In genomic region chr5:56070795-56071539, GRCh38 we compare ENCODE assay signal across 7 cellular contexts.
A peak's percentile ranks its signal among the peaks of the same experiment; 100 is the strongest.
DNase-seq lines count a peak whose midpoint lies in the region; ATAC-seq and TF ChIP-seq lines count a peak whose summit lies in the region.

No MANE protein-coding gene starts in this region.

- H2AFZ ChIP-seq in HCT116 (ENCODE audit: low read depth, low read length, poor library complexity, severe bottlenecking): peak overlapping the region; percentile 93

- POLR2A ChIA-PET in HCT116 (lab: Charles Lee) (interaction anchor here (1.3 kb wide), 1 partner anchor 13 kb away, joined by 4 read pairs; no protein-coding TSS in a partner anchor), T-cell (lab: Charles Lee) (interaction anchor here in 1 of 2 donors (0.7 to 0.8 kb wide), 2 partner anchors 12 to 88 kb away, joined by 3 to 5 read pairs; no protein-coding TSS in a partner anchor)

- CTCF ChIA-PET in HCT116 (lab: Charles Lee) (interaction anchor here (1.7 to 2.8 kb wide), 2 partner anchors 130 to 135 kb away, joined by 5 to 22 read pairs; no protein-coding TSS in a partner anchor), T-cell (lab: Charles Lee) (interaction anchor here (0.5 to 0.6 kb wide), 2 partner anchors 49 to 257 kb away, joined by 5 read pairs; no protein-coding TSS in a partner anchor)

- no peak overlapping the region for H3K4me2 ChIP-seq in HCT116 (ENCODE audit: low read length)

- H3K9me3 Mint-ChIP-seq in T-cell: no peaks in the 10 kb centered on the region
- no peaks in the 10 kb centered on the region for H3K9me3 Mint-ChIP-seq in stimulated activated memory B cell treated with anti-CD40 and anti-IgM and Interleukin-4, amounts not matched to agents 10 μg/mL and 1 μg/mL and 100 μg/mL, for 72 hours

- H3K9ac ChIP-seq in HCT116 (ENCODE audit: low read length): no peak overlapping the region

- peaks cover 75 to 87% (median 79%) of the 10 kb centered on the region in 3 donors for H3K4me1 Mint-ChIP-seq in T-cell
- H3K4me1 Mint-ChIP-seq in stimulated activated memory B cell treated with anti-CD40 and anti-IgM and Interleukin-4, amounts not matched to agents 10 μg/mL and 1 μg/mL and 100 μg/mL, for 72 hours: peaks cover 18% of the 10 kb centered on the region

- ATAC-seq in HCT116 (no peak), T-cell (replicated peaks in 1 of 4) (peak; percentile 87 to 91 (median 90)), heart left ventricle (peak in 2 of 4 donors; percentile 15 to 57), HG03457 (IDR thresholded peaks at IDR 0.05; ENCODE audit: unreplicated experiment) (no peak)
- ATAC-seq in stimulated activated memory B cell treated with anti-CD40 and anti-IgM and Interleukin-4, amounts not matched to agents 10 μg/mL and 1 μg/mL and 100 μg/mL, for 72 hours: peak; percentile 68

- no peaks in the 10 kb centered on the region for H3K79me2 ChIP-seq in HCT116 (ENCODE audit: insufficient read depth, low read length)

- H3K36me3 ChIP-seq in HCT116 (ENCODE audit: control insufficient read depth in 1 of 2, insufficient read depth in 2 of 2, low read length in 2 of 2) (no peaks in the 10 kb centered on the region), heart left ventricle (no peaks in the 10 kb centered on the region)

- H3K4me3 ChIP-seq in HCT116 (replicated peaks in 1 of 2; ENCODE audit: low read depth in 1 of 2, low read length in 2 of 2): no peak overlapping the region
- peak overlapping the region in 2 of 12 donors; percentile 5 to 18 for H3K4me3 ChIP-seq in heart left ventricle

- TF ChIP-seq CTCF in HCT116 (IDR thresholded peaks at IDR 0.05 in 2 of 3, conservative IDR thresholded peaks at IDR 0.05 in 1 of 3; ENCODE audit: borderline replicate concordance in 1 of 3, insufficient read depth in 1 of 3, low read depth in 2 of 3, low read length in 2 of 3): no peak
- no peak for TF ChIP-seq CTCF in heart left ventricle (IDR thresholded peaks at IDR 0.05)

- no peaks in the 10 kb centered on the region for H3K36me3 Mint-ChIP-seq in T-cell
- H3K36me3 Mint-ChIP-seq in stimulated activated memory B cell treated with anti-CD40 and anti-IgM and Interleukin-4, amounts not matched to agents 10 μg/mL and 1 μg/mL and 100 μg/mL, for 72 hours: no peaks in the 10 kb centered on the region

- H3K4me1 ChIP-seq in HCT116 (ENCODE audit: control insufficient read depth in 1 of 2, insufficient read depth in 2 of 2, low read length in 2 of 2) (no peaks in the 10 kb centered on the region), heart left ventricle (peaks cover 0 to 52% (median 26%) of the 10 kb centered on the region in 12 donors)

- no peaks in the 10 kb centered on the region for H3K9me2 ChIP-seq in HCT116 (ENCODE audit: insufficient read depth)

- no peak for TF ChIP-seq POLR2A in HCT116 (IDR thresholded peaks at IDR 0.05; ENCODE audit: borderline replicate concordance, extremely low read depth, insufficient read depth, insufficient read length)
- no peak for TF ChIP-seq POLR2A in heart left ventricle (IDR thresholded peaks at IDR 0.05)

- WGBS in heart left ventricle, 4 donors: 28 to 42% (median 33%) methylated on average over 3 of the region's 3 CpGs

- H3K9me3 ChIP-seq in HCT116 (ENCODE audit: control insufficient read depth in 1 of 2, insufficient read depth in 1 of 2, low read depth in 1 of 2, low read length in 2 of 2) (no peaks in the 10 kb centered on the region), heart left ventricle (peaks cover 0 to 8% (median 0%) of the 10 kb centered on the region in 12 donors)

- H3K27ac Mint-ChIP-seq in T-cell: peak overlapping the region; percentile 98
- peak overlapping the region; percentile 6 for H3K27ac Mint-ChIP-seq in stimulated activated memory B cell treated with anti-CD40 and anti-IgM and Interleukin-4, amounts not matched to agents 10 μg/mL and 1 μg/mL and 100 μg/mL, for 72 hours

- H3K27me3 ChIP-seq in HCT116 (ENCODE audit: insufficient read depth, low read length) (no peaks in the 10 kb centered on the region), heart left ventricle (no peaks in the 10 kb centered on the region)

- peak overlapping the region; percentile 32 to 76 (median 56) for H3K4me3 Mint-ChIP-seq in T-cell
- H3K4me3 Mint-ChIP-seq in stimulated activated memory B cell treated with anti-CD40 and anti-IgM and Interleukin-4, amounts not matched to agents 10 μg/mL and 1 μg/mL and 100 μg/mL, for 72 hours: no peak overlapping the region

- intact Hi-C loops in HCT116 (cut with micrococcal nuclease): loop anchor here (5.0 kb wide), 2 partner anchors 74 to 134 kb away; no protein-coding TSS in a partner anchor
- intact Hi-C loops in heart left ventricle (cut with DNase I): loop anchor here in 3 of 10 donors (5.0 to 10.0 kb wide), 2 partner anchors 74 to 104 kb away; no protein-coding TSS in a partner anchor

- RAD21 ChIA-PET in HCT116 (lab: Charles Lee; ENCODE audit: low non-redundant PET in 1 of 2, low total read pairs in 2 of 2, uncharacterized antibody in 2 of 2, unreplicated experiment in 2 of 2): interaction anchor here in 1 of 2 experiments (1.8 kb wide), 1 partner anchor 135 kb away, joined by 11 read pairs; no protein-coding TSS in a partner anchor

- no peaks in the 10 kb centered on the region for H4K20me1 ChIP-seq in HCT116 (ENCODE audit: insufficient read depth)

- no peak for DNase-seq in HCT116 (ENCODE audit: low read depth, low spot score)
- no peak for DNase-seq in T-cell
- peak in 1 of 5 donors; percentile 17 for DNase-seq in heart left ventricle
- DNase-seq in cerebellar nuclear complex (lab: John Stamatoyannopoulos, UW): no peak
- DNase-seq in NCI-H1092 (lab: John Stamatoyannopoulos, UW): no peak

- no TSS peak for BruUV-seq in HCT116 (replicated peaks; lab: Mats Ljungman, UMichigan)

- H3K27ac ChIP-seq in HCT116 (ENCODE audit: low read depth, low read length): no peak overlapping the region
- peak overlapping the region; percentile 31 to 86 (median 64) for H3K27ac ChIP-seq in heart left ventricle

- TF ChIP-seq RAD21 in HCT116 (IDR thresholded peaks at IDR 0.05; ENCODE audit: low read depth): no peak

- no peaks in the 10 kb centered on the region for H3K27me3 Mint-ChIP-seq in T-cell
- peaks cover under 1% of the 10 kb centered on the region for H3K27me3 Mint-ChIP-seq in stimulated activated memory B cell treated with anti-CD40 and anti-IgM and Interleukin-4, amounts not matched to agents 10 μg/mL and 1 μg/mL and 100 μg/mL, for 72 hours

TF ChIP-seq in HCT116, 20 proteins besides CTCF, POLR2A, EP300 and RAD21:
- no peak for TF ChIP-seq ZNF274 (IDR thresholded peaks at IDR 0.05; ENCODE audit: low read depth, low read length)
- no peak for TF ChIP-seq YY1 (IDR thresholded peaks at IDR 0.05; ENCODE audit: extremely low read depth, insufficient replicate concordance, low read depth, low read length)
- no peak for TF ChIP-seq MAX (IDR thresholded peaks at IDR 0.05)
- no peak for TF ChIP-seq EZH2 (IDR thresholded peaks at IDR 0.05)
- TF ChIP-seq JUND (IDR thresholded peaks at IDR 0.05): no peak
- no peak for TF ChIP-seq SIN3A (IDR thresholded peaks at IDR 0.05; ENCODE audit: low read depth)
- no peak for TF ChIP-seq TCF7L2 (IDR thresholded peaks at IDR 0.05; ENCODE audit: borderline replicate concordance, extremely low read depth, insufficient read depth, insufficient read length)
- TF ChIP-seq SP1 (IDR thresholded peaks at IDR 0.05; ENCODE audit: low read depth): no peak

Comparison
In these comparisons a context has a peak if more than half of its experiments do, and no peak if none do; other contexts are left out.
1. ATAC-seq: peak in T-cell (4 of 4) and stimulated activated memory B cell treated with anti-CD40 and anti-IgM and Interleukin-4, amounts not matched to agents 10 μg/mL and 1 μg/mL and 100 μg/mL, for 72 hours (single experiment); none in HCT116 (single experiment) and HG03457 (single experiment).